24 cellular contexts compared by ENCODE assay signal in genomic region chr10:62625484-62625883, GRCh38.
DNase-seq lines count a peak whose midpoint lies in the region; ATAC-seq and TF ChIP-seq lines count a peak whose summit lies in the region.
"Had no signal": no experiment of that assay in that cellular context is flagged by ENCODE, and none has a peak within 500 bp of the region (broad histone marks: within the 10 kb centered on the region; RNA-seq: fewer than 3 reads in every experiment).

No MANE protein-coding gene starts in this region.

- ATAC-seq in stimulated activated memory B cell treated with anti-CD40 and anti-IgM and Interleukin-4, amounts not matched to agents 10 μg/mL and 1 μg/mL and 100 μg/mL, for 72 hours, result no peak
- ATAC-seq in GM21390 (IDR thresholded peaks at IDR 0.05; ENCODE audit: unreplicated experiment), result no peak
- ATAC-seq: activated naive CD4-positive, alpha-beta T cell treated with anti-CD3 and anti-CD28 coated beads, Interleukin-2, amount 50 U/mL, for 72 hours; left cardiac atrium; mucosa of descending colon; right cardiac atrium had no signal

- H3K27me3 Mint-ChIP-seq in chondrocyte (ENCODE audit: low read depth), result no peaks in the 10 kb centered on the region
- H3K27me3 Mint-ChIP-seq in stimulated activated memory B cell treated with anti-CD40 and anti-IgM and Interleukin-4, amounts not matched to agents 10 μg/mL and 1 μg/mL and 100 μg/mL, for 72 hours, result no peaks in the 10 kb centered on the region
- H3K27me3 Mint-ChIP-seq: type B pancreatic cell had no signal

- no peak overlapping the region for H3K4me3 Mint-ChIP-seq in chondrocyte (ENCODE audit: unreplicated experiment)
- H3K4me3 Mint-ChIP-seq in stimulated activated memory B cell treated with anti-CD40 and anti-IgM and Interleukin-4, amounts not matched to agents 10 μg/mL and 1 μg/mL and 100 μg/mL, for 72 hours, result no peak overlapping the region
- H3K4me3 Mint-ChIP-seq: activated CD4-positive, alpha-beta memory T cell treated with anti-CD3 and anti-CD28 coated beads, Interleukin-2, amount 10 ng/mL, durations not matched to agents 7 days and 5 days; CD14-positive monocyte; type B pancreatic cell had no signal

- peak; percentile 40 for DNase-seq in DMS53 treated with DMSO at 0.1 percent for 48 hours (lab: John Stamatoyannopoulos, UW; ENCODE audit: unreplicated experiment)
- peak; percentile 2 for DNase-seq in NCI-H146 treated with DMSO at 0.1 percent for 48 hours (lab: John Stamatoyannopoulos, UW; ENCODE audit: unreplicated experiment)
- no peak for DNase-seq in chondrocyte (ENCODE audit: low spot score)
- no peak for DNase-seq in SIG-M5 treated with dmso at 0.1 percent for 504 hours (lab: John Stamatoyannopoulos, UW; ENCODE audit: unreplicated experiment)
- DNase-seq in NCI-H446 treated with DMSO at 0.1 percent for 48 hours (lab: John Stamatoyannopoulos, UW), result no peak
- DNase-seq: activated CD4-positive, alpha-beta memory T cell treated with anti-CD3 and anti-CD28 coated beads, Interleukin-2, amount 10 ng/mL, durations not matched to agents 7 days and 5 days; activated CD4-positive, CD25-positive, alpha-beta regulatory T cell treated with anti-CD3 and anti-CD28 coated beads, Interleukin-2, amount 50 U/mL, for 72 hours; activated CD8-positive, alpha-beta memory T cell treated with anti-CD3 and anti-CD28 coated beads, Interleukin-2, amount 50 U/mL, for 48 hours; anterior cingulate cortex; Calu3; effector CD8-positive, alpha-beta T cell; head of caudate nucleus; left cardiac atrium; mucosa of descending colon; NCI-H510A; right cardiac atrium; spleen; stimulated activated CD4-positive, alpha-beta T cell treated with anti-CD3 and anti-CD28 coated beads, Interleukin-2, amount 100 ng/mL, for 48 hours; T-helper 1 cell had no signal

- H3K27ac Mint-ChIP-seq in chondrocyte (ENCODE audit: unreplicated experiment), result peak overlapping the region; percentile 82
- H3K27ac Mint-ChIP-seq in stimulated activated memory B cell treated with anti-CD40 and anti-IgM and Interleukin-4, amounts not matched to agents 10 μg/mL and 1 μg/mL and 100 μg/mL, for 72 hours, result peak overlapping the region; percentile 19
- H3K27ac Mint-ChIP-seq: activated CD4-positive, alpha-beta memory T cell treated with anti-CD3 and anti-CD28 coated beads, Interleukin-2, amount 10 ng/mL, durations not matched to agents 7 days and 5 days; activated naive CD4-positive, alpha-beta T cell treated with anti-CD3 and anti-CD28 coated beads, Interleukin-2, amount 50 U/mL, for 72 hours; CD14-positive monocyte; type B pancreatic cell had no signal

- no peaks in the 10 kb centered on the region for H3K36me3 Mint-ChIP-seq in chondrocyte (ENCODE audit: low read depth)
- no peaks in the 10 kb centered on the region for H3K36me3 Mint-ChIP-seq in stimulated activated memory B cell treated with anti-CD40 and anti-IgM and Interleukin-4, amounts not matched to agents 10 μg/mL and 1 μg/mL and 100 μg/mL, for 72 hours
- H3K36me3 Mint-ChIP-seq: activated naive CD4-positive, alpha-beta T cell treated with anti-CD3 and anti-CD28 coated beads, Interleukin-2, amount 50 U/mL, for 72 hours; type B pancreatic cell had no signal

- H3K4me1 Mint-ChIP-seq in chondrocyte (ENCODE audit: low read depth), result peaks cover 28% of the 10 kb centered on the region
- H3K4me1 Mint-ChIP-seq in stimulated activated memory B cell treated with anti-CD40 and anti-IgM and Interleukin-4, amounts not matched to agents 10 μg/mL and 1 μg/mL and 100 μg/mL, for 72 hours, result peaks cover 35% of the 10 kb centered on the region

- H3K9me3 Mint-ChIP-seq in chondrocyte (ENCODE audit: low read depth), result no peaks in the 10 kb centered on the region
- H3K9me3 Mint-ChIP-seq in stimulated activated memory B cell treated with anti-CD40 and anti-IgM and Interleukin-4, amounts not matched to agents 10 μg/mL and 1 μg/mL and 100 μg/mL, for 72 hours, result no peaks in the 10 kb centered on the region
- H3K9me3 Mint-ChIP-seq: activated CD4-positive, alpha-beta memory T cell treated with anti-CD3 and anti-CD28 coated beads, Interleukin-2, amount 10 ng/mL, durations not matched to agents 7 days and 5 days; type B pancreatic cell had no signal

- TF ChIP-seq CTCF in chondrocyte (IDR thresholded peaks at IDR 0.05), result no peak

Comparison
In these comparisons a context has a peak if more than half of its experiments do, and no peak if none do; other contexts are left out.
1. DNase-seq: peak in DMS53 treated with DMSO at 0.1 percent for 48 hours (single experiment) and NCI-H146 treated with DMSO at 0.1 percent for 48 hours (single experiment); none in chondrocyte (single experiment), SIG-M5 treated with dmso at 0.1 percent for 504 hours (single experiment) and NCI-H446 treated with DMSO at 0.1 percent for 48 hours (single experiment).